ENCODE assay signal across 25 cellular contexts in the genomic region with DNA sequence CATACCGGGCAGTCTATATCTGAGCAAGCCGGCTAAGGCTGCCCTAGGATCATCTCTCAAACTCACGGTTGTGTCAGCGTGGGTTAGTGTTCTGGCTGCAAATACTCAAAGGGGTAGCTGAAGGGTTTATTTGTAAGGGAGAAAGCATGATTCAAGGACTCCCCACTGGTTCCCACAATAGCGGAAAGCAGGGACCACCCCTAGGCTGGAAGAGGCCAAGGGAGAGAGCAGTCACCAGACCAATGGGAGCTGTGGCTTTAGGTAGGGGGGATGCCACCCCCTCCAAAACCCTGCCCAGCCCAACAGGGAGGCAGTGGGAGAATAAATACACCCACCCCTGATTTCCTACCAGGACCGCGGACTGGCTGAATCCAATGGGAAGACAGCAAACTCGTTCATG. TPM values are rescaled to one million over a fixed set of nuclear protein-coding genes. Genes with fewer than 3 reads are reported as not detected.
DNase-seq lines count a peak whose midpoint lies in the region; FAIRE-seq and TF ChIP-seq lines count a peak whose summit lies in the region.
"Had no signal": no experiment of that assay in that cellular context is flagged by ENCODE, and none has a peak within 500 bp of the region (broad histone marks: within the 10 kb centered on the region; RNA-seq: fewer than 3 reads in every experiment).

No MANE protein-coding gene starts in this region.

- H3K4me1 Mint-ChIP-seq in astrocyte (ENCODE audit: low read depth, unreplicated experiment): peaks cover 63% of the 10 kb centered on the region
- peaks cover 59% of the 10 kb centered on the region for H3K4me1 Mint-ChIP-seq in HFFc6 (ENCODE audit: low read depth)

- no peaks in the 10 kb centered on the region for H4K20me1 ChIP-seq in astrocyte (ENCODE audit: insufficient read depth, low read length)
- H4K20me1 ChIP-seq in GM23248 (ENCODE audit: insufficient read depth): no peaks in the 10 kb centered on the region

- H3K27ac ChIP-seq in astrocyte (ENCODE audit: low read depth, low read length) (no peak overlapping the region), trophoblast cell (ENCODE audit: low read depth, low read length) (no peak overlapping the region), GM23248 (no peak overlapping the region)
- H3K27ac ChIP-seq: C4-2B had no signal

- H3K4me3 ChIP-seq in H7 (ENCODE audit: insufficient read depth, low read depth, low read length) (no peak overlapping the region), astrocyte (ENCODE audit: insufficient read depth, low read depth, low read length) (no peak overlapping the region), trophoblast cell (ENCODE audit: low read depth, low read length) (no peak overlapping the region), GM23248 (no peak overlapping the region)

- H3K79me1 ChIP-seq in trophoblast cell (ENCODE audit: low read length): peaks cover 29% of the 10 kb centered on the region

- H3K23ac ChIP-seq in trophoblast cell (ENCODE audit: low read length): no peak overlapping the region

- H3K18ac ChIP-seq in trophoblast cell (ENCODE audit: low read length): no peak overlapping the region

- H3K9ac ChIP-seq in astrocyte (ENCODE audit: low read length) (no peak overlapping the region), trophoblast cell (ENCODE audit: low read length) (no peak overlapping the region), GM23248 (no peak overlapping the region)

- H3K79me2 ChIP-seq in astrocyte (ENCODE audit: insufficient read depth, low read length): no peaks in the 10 kb centered on the region
- peaks cover 3% of the 10 kb centered on the region for H3K79me2 ChIP-seq in trophoblast cell (ENCODE audit: control insufficient read depth, insufficient read depth, low read length, poor library complexity)
- H3K79me2 ChIP-seq in GM23248 (ENCODE audit: insufficient read depth): no peaks in the 10 kb centered on the region

- FAIRE-seq in astrocyte (lab: Jason Lieb, UNC): no peak
- FAIRE-seq: G401.6, GM12892, GM18507 had no signal

- H3K27ac Mint-ChIP-seq in astrocyte (ENCODE audit: unreplicated experiment) (peak overlapping the region; percentile 96), HFFc6 (no peak overlapping the region)
- H3K27ac Mint-ChIP-seq: CD8-positive, alpha-beta memory T cell had no signal

- in situ Hi-C loops in GM23248 (cut with MboI): no loop called here

- no peak overlapping the region for H4K8ac ChIP-seq in trophoblast cell (ENCODE audit: low read depth, low read length)

- H4K12ac ChIP-seq in trophoblast cell (ENCODE audit: low read depth, low read length): no peak overlapping the region

- H3K4me1 ChIP-seq in astrocyte (ENCODE audit: insufficient read depth, low read length) (peaks cover 50% of the 10 kb centered on the region), trophoblast cell (ENCODE audit: control insufficient read depth in 1 of 2, insufficient read depth in 2 of 2, low read length in 2 of 2) (peaks cover 24 to 40% of the 10 kb centered on the region in 2 experiments), GM23248 (ENCODE audit: insufficient read depth) (peaks cover 39% of the 10 kb centered on the region)

- H2AFZ ChIP-seq in astrocyte (ENCODE audit: low read depth, low read length): no peak overlapping the region
- H2AFZ ChIP-seq in trophoblast cell (ENCODE audit: insufficient read depth, low read length, poor library complexity): no peak overlapping the region
- H2AFZ ChIP-seq in GM23248: no peak overlapping the region

- no peaks in the 10 kb centered on the region for H3K9me2 ChIP-seq in GM23248 (ENCODE audit: insufficient read depth)

- H2AK5ac ChIP-seq in trophoblast cell (ENCODE audit: low read length): peak overlapping the region; percentile 3

- H3K9me3 Mint-ChIP-seq in astrocyte (ENCODE audit: unreplicated experiment) (peaks cover 1% of the 10 kb centered on the region), HFFc6 (no peaks in the 10 kb centered on the region)
- H3K9me3 Mint-ChIP-seq: CD8-positive, alpha-beta memory T cell had no signal

- peak overlapping the region; percentile 16 for H2BK12ac ChIP-seq in trophoblast cell (ENCODE audit: low read length)

- no CpG with 5 or more reads among the region's 8 CpGs for WGBS in trophoblast cell (ENCODE audit: extremely low coverage, insufficient coverage, insufficient read length)
- 99 to 100% methylated on average over 8 of the region's 8 CpGs for WGBS in GM23248 (ENCODE audit: low coverage in 1 of 2, low lambda C conversion rate in 2 of 2, missing lambda C conversion rate in 2 of 2), 2 experiments

- H3K27me3 ChIP-seq in H7 (ENCODE audit: control insufficient read depth, insufficient read depth, low read length) (no peaks in the 10 kb centered on the region), astrocyte (ENCODE audit: insufficient read depth, low read length) (no peaks in the 10 kb centered on the region), trophoblast cell (ENCODE audit: insufficient read depth, low read length) (no peaks in the 10 kb centered on the region), GM23248 (replicated peaks; ENCODE audit: insufficient read depth) (no peaks in the 10 kb centered on the region)

- H3K27me3 Mint-ChIP-seq in astrocyte (ENCODE audit: low read depth, unreplicated experiment) (no peaks in the 10 kb centered on the region), HFFc6 (ENCODE audit: insufficient read depth) (peaks cover 1% of the 10 kb centered on the region; the same call in 1 of the 2 replicates)

- TF ChIP-seq CTCF in astrocyte (IDR thresholded peaks at IDR 0.05; ENCODE audit: insufficient read depth, low read depth, low read length) (no peak), HFFc6 (IDR thresholded peaks at IDR 0.05) (no peak)

- no peak overlapping the region for H3K14ac ChIP-seq in trophoblast cell (ENCODE audit: low read length)

- H4K91ac ChIP-seq in trophoblast cell (ENCODE audit: low read depth, low read length): peak overlapping the region; percentile 72

- H3K36me3 Mint-ChIP-seq in astrocyte (ENCODE audit: low read depth, unreplicated experiment) (no peaks in the 10 kb centered on the region), HFFc6 (ENCODE audit: low read depth) (no peaks in the 10 kb centered on the region)
- H3K36me3 Mint-ChIP-seq: CD8-positive, alpha-beta memory T cell had no signal

- no peaks in the 10 kb centered on the region for H3K9me3 ChIP-seq in astrocyte (ENCODE audit: insufficient read depth, low read depth, low read length)
- no peaks in the 10 kb centered on the region for H3K9me3 ChIP-seq in trophoblast cell (ENCODE audit: insufficient read depth, low read depth, low read length)
- no peaks in the 10 kb centered on the region for H3K9me3 ChIP-seq in GM23248 (ENCODE audit: low read depth)

- H3F3A ChIP-seq in GM23248 (ENCODE audit: insufficient read depth): peaks cover 36% of the 10 kb centered on the region

- H2BK5ac ChIP-seq in trophoblast cell (ENCODE audit: low read depth, low read length, poor library complexity): peak overlapping the region; percentile 0

- peak overlapping the region; percentile 3 for H2BK120ac ChIP-seq in trophoblast cell (ENCODE audit: insufficient read depth, low read length, poor library complexity)

- H3K36me3 ChIP-seq in H7 (replicated peaks; ENCODE audit: control insufficient read depth, insufficient read depth, low read length): no peaks in the 10 kb centered on the region
- no peaks in the 10 kb centered on the region for H3K36me3 ChIP-seq in astrocyte (ENCODE audit: insufficient read depth, low read length)
- H3K36me3 ChIP-seq in trophoblast cell (ENCODE audit: control insufficient read depth in 1 of 2, insufficient read depth in 2 of 2, low read length in 2 of 2): no peaks in the 10 kb centered on the region
- H3K36me3 ChIP-seq in GM23248 (ENCODE audit: low read depth): no peaks in the 10 kb centered on the region

- H3K4ac ChIP-seq in trophoblast cell (ENCODE audit: low read depth, low read length): no peak overlapping the region

- H3K4me3 Mint-ChIP-seq in astrocyte (ENCODE audit: unreplicated experiment): no peak overlapping the region
- no peak overlapping the region for H3K4me3 Mint-ChIP-seq in HFFc6
- H3K4me3 Mint-ChIP-seq: CD8-positive, alpha-beta memory T cell had no signal

- no peak overlapping the region for H3K4me2 ChIP-seq in astrocyte (ENCODE audit: low read length)
- H3K4me2 ChIP-seq in trophoblast cell (ENCODE audit: low read length): no peak overlapping the region
- H3K4me2 ChIP-seq in GM23248 (ENCODE audit: unreplicated experiment): no peak overlapping the region

- DNase-seq in H7 (peak; percentile 40), astrocyte (ENCODE audit: low read depth) (no peak), iPS-NIHi11 (ENCODE audit: low spot score) (peak; percentile 17), trophoblast cell (no peak), GM23248 (no peak), HFFc6 (no peak), NCI-H345 (lab: John Stamatoyannopoulos, UW) (no peak)
- DNase-seq: 8988T; AML-193; Calu3; CD8-positive, alpha-beta memory T cell; HCEC 1CT; Karpas-422; MV-4-11; NCI-H1105 treated with DMSO at 0.1 percent for 48 hours; NCI-H2029 treated with DMSO at 0.1 percent for 48 hours; NCI-H2171; NCI-H524 treated with DMSO at 0.1 percent for 48 hours; NCI-H82; OCI-M1; Right ventricle myocardium superior had no signal

RNA-seq across cellular contexts. Expression of gene LMCD1, which starts 7.3 kb away (rescaled TPM):
- total RNA-seq in H7 (2014; rRNA removed; shearing (Covaris generic)): 2.8 and 7.9 TPM in 2 replicates
- 374 and 437 TPM in 2 replicates for total RNA-seq in astrocyte
- 47.8 and 49.5 TPM in 2 replicates for polyA plus RNA-seq in trophoblast cell (2013)
- 149 and 259 TPM in 2 replicates for total RNA-seq in GM23248 (2014; rRNA removed; shearing (Covaris generic))
- 187 and 189 TPM in 2 replicates for polyA plus RNA-seq in GM23248 (2016; fragmentation: Nextera tagmentation; extraction: Ambion mirVana)
- total RNA-seq in HFFc6 (2021; fragmentation: NEBNext Ultra II Directional; extraction: Animal tissue kit (Norgen Biotek cat#: 25700)): 10 to 100 TPM; 20.1 to 50.6 (median 23.3) TPM

Comparison
In these comparisons a context has a peak if more than half of its experiments do, and no peak if none do; other contexts are left out.
1. DNase-seq: peak in H7 (single experiment) and iPS-NIHi11 (single experiment); none in astrocyte (single experiment), trophoblast cell (0 of 2), GM23248 (single experiment), HFFc6 (single experiment) and NCI-H345 (single experiment).